ENCODE assay signal across 30 cellular contexts in genomic region chr21:40013001-40013735, GRCh38.
"Had no signal": no experiment of that assay in that cellular context is flagged by ENCODE, and none has a peak within 500 bp of the region (broad histone marks: within the 10 kb centered on the region; RNA-seq: fewer than 3 reads in every experiment).

No MANE protein-coding gene starts in this region.

- H3K27ac ChIP-seq: adrenal gland, ascending aorta, body of pancreas, brain microvascular endothelial cell, breast epithelium, cardiac muscle cell had no signal

- ATAC-seq: activated naive CD4-positive, alpha-beta T cell treated with anti-CD3 and anti-CD28 coated beads, Interleukin-2, amount 50 U/mL, for 72 hours; activated naive CD8-positive, alpha-beta T cell treated with anti-CD3 and anti-CD28 coated beads, Interleukin-2, amount 50 U/mL, for 24 hours; activated T-cell treated with anti-CD3 and anti-CD28 coated beads, Interleukin-2, amount 50 U/mL, for 4 hours; activated T-cell treated with anti-CD3 and anti-CD28 coated beads, Interleukin-2, amount 50 U/mL, for 72 hours; activated T-helper 17 cell treated with anti-CD3 and anti-CD28 coated beads, Interleukin-2, amount 50 U/mL, for 72 hours; body of pancreas had no signal

- DNase-seq: activated effector memory CD4-positive, alpha-beta T cell treated with anti-CD3 and anti-CD28 coated beads, Interleukin-2, amount 50 U/mL, for 16 hours; activated effector memory CD4-positive, alpha-beta T cell treated with Interleukin-2 at 50 U/mL for 16 hours; activated gamma-delta T cell; activated gamma-delta T cell treated with Interleukin-2 at 50 U/mL for 16 hours; activated naive CD4-positive, alpha-beta T cell; activated naive CD4-positive, alpha-beta T cell treated with anti-CD3 and anti-CD28 coated beads for 36 hours; activated naive CD4-positive, alpha-beta T cell treated with anti-CD3 and anti-CD28 coated beads, Interleukin-2, amount 10 ng/mL, durations not matched to agents 7 days and 5 days; activated naive CD4-positive, alpha-beta T cell treated with anti-CD3 and anti-CD28 coated beads, Interleukin-2, amount 50 U/mL, for 16 hours; activated naive CD4-positive, alpha-beta T cell treated with Interleukin-2 at 50 U/mL for 16 hours; activated naive CD8-positive, alpha-beta T cell treated with anti-CD3 and anti-CD28 coated beads for 36 hours; activated naive CD8-positive, alpha-beta T cell treated with anti-CD3 and anti-CD28 coated beads, Interleukin-2, amount 10 ng/mL, durations not matched to agents 7 days and 5 days; activated naive CD8-positive, alpha-beta T cell treated with anti-CD3 and anti-CD28 coated beads, Interleukin-2, amount 50 U/mL, for 24 hours; activated T-cell treated with anti-CD3 and anti-CD28 coated beads, Interleukin-2, amount 50 U/mL, for 24 hours; activated T-cell treated with anti-CD3 and anti-CD28 coated beads, Interleukin-2, amount 50 U/mL, for 4 hours; activated T-cell treated with anti-CD3 and anti-CD28 coated beads, Interleukin-2, amount 50 U/mL, for 48 hours; activated T-cell treated with anti-CD3 and anti-CD28 coated beads, Interleukin-2, amount 50 U/mL, for 72 hours; adrenal gland; amniotic stem cell; amygdala; anterior cingulate cortex; aorta; body of pancreas; brain microvascular endothelial cell; central memory CD4-positive, alpha-beta T cell; cerebellar nuclear complex had no signal

- H3K27me3 ChIP-seq: adrenal gland, ascending aorta, body of pancreas, brain microvascular endothelial cell, breast epithelium, cardiac muscle cell had no signal

- H3K9me3 ChIP-seq: adrenal gland, ascending aorta, body of pancreas, breast epithelium had no signal

- H3K4me1 ChIP-seq: adrenal gland, ascending aorta, body of pancreas, breast epithelium had no signal

- H3K4me3 ChIP-seq: adrenal gland, ascending aorta, body of pancreas, breast epithelium, cardiac muscle cell had no signal

- H3K36me3 ChIP-seq: adrenal gland, ascending aorta, brain microvascular endothelial cell, breast epithelium, cardiac muscle cell had no signal
